In genomic region chr11:68479390-68479789, GRCh38 we compare ENCODE assay signal across 21 cellular contexts. TPM values are rescaled to one million over a fixed set of nuclear protein-coding genes. Genes with fewer than 3 reads are reported as not detected.
DNase-seq lines count a peak whose midpoint lies in the region; ATAC-seq and TF ChIP-seq lines count a peak whose summit lies in the region.
"Had no signal": no experiment of that assay in that cellular context is flagged by ENCODE, and none has a peak within 500 bp of the region (broad histone marks: within the 10 kb centered on the region; RNA-seq: fewer than 3 reads in every experiment).

No MANE protein-coding gene starts in this region.

- peaks cover 27% of the 10 kb centered on the region for H3K4me1 Mint-ChIP-seq in activated CD4-positive, alpha-beta T cell treated with anti-CD3 and anti-CD28 coated beads, Interleukin-2, amount 10 ng/mL, durations not matched to agents 24 days and 14 days
- peaks cover 18% of the 10 kb centered on the region for H3K4me1 Mint-ChIP-seq in WTC11
- H3K4me1 Mint-ChIP-seq in naive thymus-derived CD8-positive, alpha-beta T cell, result peaks cover 30 to 77% (median 70%) of the 10 kb centered on the region in 4 donors

- peaks cover 7% of the 10 kb centered on the region for H3K9me3 Mint-ChIP-seq in activated CD4-positive, alpha-beta T cell treated with anti-CD3 and anti-CD28 coated beads, Interleukin-2, amount 10 ng/mL, durations not matched to agents 24 days and 14 days
- peaks cover 23% of the 10 kb centered on the region for H3K9me3 Mint-ChIP-seq in WTC11
- H3K9me3 Mint-ChIP-seq in naive thymus-derived CD8-positive, alpha-beta T cell, result peaks cover 0 to 2% (median 0%) of the 10 kb centered on the region in 9 donors

- H3K27ac ChIP-seq in C4-2B, result peak overlapping the region; percentile 22; the same call in 1 of the 2 replicates
- H3K27ac ChIP-seq: 22Rv1, BLaER1 had no signal

- H3K27me3 Mint-ChIP-seq in activated CD4-positive, alpha-beta T cell treated with anti-CD3 and anti-CD28 coated beads, Interleukin-2, amount 10 ng/mL, durations not matched to agents 24 days and 14 days, result no peaks in the 10 kb centered on the region
- no peaks in the 10 kb centered on the region for H3K27me3 Mint-ChIP-seq in WTC11 (ENCODE audit: low read depth)
- no peaks in the 10 kb centered on the region for H3K27me3 Mint-ChIP-seq in naive thymus-derived CD8-positive, alpha-beta T cell

- POLR2A ChIA-PET in WTC11 (lab: Charles Lee), result no interaction called here
- POLR2A ChIA-PET in naive thymus-derived CD8-positive, alpha-beta T cell (lab: Charles Lee), result no interaction called here

- ATAC-seq in WTC11, result no peak
- ATAC-seq in naive thymus-derived CD8-positive, alpha-beta T cell, result no peak

- H3K36me3 Mint-ChIP-seq in activated CD4-positive, alpha-beta T cell treated with anti-CD3 and anti-CD28 coated beads, Interleukin-2, amount 10 ng/mL, durations not matched to agents 24 days and 14 days (ENCODE audit: low read depth), result peaks cover 51% of the 10 kb centered on the region
- peaks cover 39% of the 10 kb centered on the region for H3K36me3 Mint-ChIP-seq in WTC11
- H3K36me3 Mint-ChIP-seq in naive thymus-derived CD8-positive, alpha-beta T cell, result peaks cover 0 to 34% (median 25%) of the 10 kb centered on the region in 3 donors

- CTCF ChIA-PET in WTC11 (lab: Charles Lee), result no interaction called here

- intact Hi-C loops in activated CD4-positive, alpha-beta T cell treated with anti-CD3 and anti-CD28 coated beads, Interleukin-2, amount 10 ng/mL, durations not matched to agents 24 days and 14 days (cut with micrococcal nuclease), result no loop called here

- H3K27ac Mint-ChIP-seq in activated CD4-positive, alpha-beta T cell treated with anti-CD3 and anti-CD28 coated beads, Interleukin-2, amount 10 ng/mL, durations not matched to agents 24 days and 14 days, result peak overlapping the region; percentile 20
- H3K27ac Mint-ChIP-seq in WTC11, result no peak overlapping the region
- H3K27ac Mint-ChIP-seq in naive thymus-derived CD8-positive, alpha-beta T cell, result peak overlapping the region in 2 of 10 donors; percentile 9 to 20

- DNase-seq in activated CD4-positive, alpha-beta T cell treated with anti-CD3 and anti-CD28 coated beads, Interleukin-2, amount 10 ng/mL, durations not matched to agents 24 days and 14 days, result no peak
- DNase-seq in activated CD4-positive, alpha-beta T cell treated with anti-CD3 and anti-CD28 coated beads for 1 hour, result no peak
- DNase-seq in WTC11 (ENCODE audit: low spot score) (no peak), midbrain (lab: John Stamatoyannopoulos, UW) (no peak), amygdala (lab: John Stamatoyannopoulos, UW) (no peak)
- no peak for DNase-seq in naive thymus-derived CD8-positive, alpha-beta T cell
- DNase-seq in stimulated activated CD4-positive, alpha-beta T cell treated with anti-CD3 and anti-CD28 coated beads, Interleukin-4, amount 100 ng/mL, for 24 hours, result no peak
- DNase-seq: ACHN, DMS79, KBM-7, MM.1S, NCI-H1048, NCI-H1436, NCI-H187 treated with DMSO at 0.1 percent for 48 hours, NCI-H2107, NCI-H446 treated with DMSO at 0.1 percent for 48 hours, NCI-H526 treated with DMSO at 0.1 percent for 48 hours, Right ventricle myocardium superior had no signal

- no peak overlapping the region for H3K4me3 Mint-ChIP-seq in activated CD4-positive, alpha-beta T cell treated with anti-CD3 and anti-CD28 coated beads, Interleukin-2, amount 10 ng/mL, durations not matched to agents 24 days and 14 days
- no peak overlapping the region for H3K4me3 Mint-ChIP-seq in WTC11
- peak overlapping the region in 8 of 10 donors; percentile 10 to 63 (median 46) for H3K4me3 Mint-ChIP-seq in naive thymus-derived CD8-positive, alpha-beta T cell

- TF ChIP-seq CTCF in C4-2B (conservative IDR thresholded peaks at IDR 0.05) (no peak), WTC11 (IDR thresholded peaks at IDR 0.05) (no peak)

TF ChIP-seq in WTC11, 78 proteins besides CTCF, POLR2A, EP300 and RAD21:
- TF ChIP-seq PRDM15 (CRISPR knock-in tag; IDR thresholded peaks at IDR 0.05), result no peak
- TF ChIP-seq ZNF317 (CRISPR knock-in tag; IDR thresholded peaks at IDR 0.05; ENCODE audit: borderline replicate concordance, low read depth), result peak; percentile 86

RNA-seq across cellular contexts. Expression of gene PPP6R3, which starts 18.8 kb away (rescaled TPM):
- total RNA-seq in activated CD4-positive, alpha-beta T cell treated with anti-CD3 and anti-CD28 coated beads, Interleukin-2, amount 10 ng/mL, durations not matched to agents 24 days and 14 days, result 124 and 132 TPM in 2 replicates
- 124 to 138 TPM (median 132 TPM) in 3 replicates for total RNA-seq in WTC11 (2021)
- 100 to 1,000 TPM; 154 to 169 TPM for total RNA-seq in naive thymus-derived CD8-positive, alpha-beta T cell
- polyA plus RNA-seq in naive thymus-derived CD8-positive, alpha-beta T cell, result 10 to 100 TPM; 44.0 to 46.6 (median 45.1) TPM

Comparison
In these comparisons a context has a peak if more than half of its experiments do, and no peak if none do; other contexts are left out.
1. H3K4me3 Mint-ChIP-seq: peak in naive thymus-derived CD8-positive, alpha-beta T cell (8 of 10); none in activated CD4-positive, alpha-beta T cell treated with anti-CD3 and anti-CD28 coated beads, Interleukin-2, amount 10 ng/mL, durations not matched to agents 24 days and 14 days (single experiment) and WTC11 (single experiment).